Comparison of ENCODE assay signal across 1 cellular context in the genomic region with DNA sequence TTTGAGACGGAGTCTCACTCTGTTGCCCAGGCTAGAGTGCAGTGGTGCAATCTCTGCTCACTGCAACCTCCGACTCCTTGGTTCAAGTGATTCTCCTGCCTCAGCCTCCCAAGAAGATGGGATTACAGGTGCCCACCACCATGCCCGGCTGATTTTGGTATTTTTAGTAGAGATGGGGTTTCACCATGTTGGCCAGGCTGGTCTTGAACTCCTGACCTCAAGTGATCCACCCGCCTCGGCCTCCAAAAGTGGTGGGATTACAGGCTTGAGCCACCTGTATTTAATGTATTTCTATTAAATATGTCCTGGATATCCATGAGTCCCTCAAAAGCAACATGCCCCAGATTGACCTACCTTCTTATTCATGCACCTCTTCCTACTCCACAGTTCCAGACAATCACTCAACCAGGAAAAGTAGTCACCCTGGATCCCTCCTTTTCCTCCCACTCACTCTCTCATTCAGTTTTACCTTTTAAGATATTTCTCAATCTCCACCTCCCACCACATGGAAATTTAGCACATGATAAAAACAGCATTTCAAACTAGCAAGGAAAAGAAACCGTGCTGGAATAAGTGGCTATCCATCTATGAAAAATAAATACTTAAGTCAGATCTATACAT. TPM values are rescaled to one million over a fixed set of nuclear protein-coding genes. Genes with fewer than 3 reads are reported as not detected.
"Had no signal": no experiment of that assay in that cellular context is flagged by ENCODE, and none has a peak within 500 bp of the region (broad histone marks: within the 10 kb centered on the region; RNA-seq: fewer than 3 reads in every experiment).

No MANE protein-coding gene starts in this region.

RNA-seq across cellular contexts. Expression of a gene that starts 21.0 kb away (rescaled TPM):
- total RNA-seq: mononuclear cell had no signal
